ENCODE assay signal across 1 cellular context in genomic region chr10:90319188-90319914, GRCh38.
TF ChIP-seq lines count a peak whose summit lies in the region.

No MANE protein-coding gene starts in this region.

TF ChIP-seq in HEK293, 187 proteins besides CTCF, POLR2A, EP300 and RAD21 (continued from another document):
- TF ChIP-seq ZNF148 (tag by site-specific recombination; IDR thresholded peaks at IDR 0.05; ENCODE audit: borderline replicate concordance) = no peak
- no peak for TF ChIP-seq EGR2 (tag by site-specific recombination; IDR thresholded peaks at IDR 0.05; ENCODE audit: low read depth)
- no peak for TF ChIP-seq ZNF114 (tag by site-specific recombination; IDR thresholded peaks at IDR 0.05)
- no peak for TF ChIP-seq KLF1 (tag by site-specific recombination; IDR thresholded peaks at IDR 0.05)
- no peak for TF ChIP-seq ZNF24 (tag by site-specific recombination; IDR thresholded peaks at IDR 0.05)
- TF ChIP-seq ZNF580 (tag by site-specific recombination; IDR thresholded peaks at IDR 0.05) = no peak
- peak; percentile 73; the same call in 1 of the 2 replicates for TF ChIP-seq ZNF362 (tag by site-specific recombination; IDR thresholded peaks at IDR 0.05)
- TF ChIP-seq ZBTB8A (tag by site-specific recombination; IDR thresholded peaks at IDR 0.05) = no peak
- TF ChIP-seq ZNF214 (tag by site-specific recombination; IDR thresholded peaks at IDR 0.05; ENCODE audit: borderline replicate concordance) = no peak
- peak; percentile 84 for TF ChIP-seq ZIC2 (tag by site-specific recombination; IDR thresholded peaks at IDR 0.05)
- no peak for TF ChIP-seq ZNF843 (tag by site-specific recombination; IDR thresholded peaks at IDR 0.05)
- peak; percentile 88 for TF ChIP-seq ZNF184 (tag by site-specific recombination; IDR thresholded peaks at IDR 0.05)
- no peak for TF ChIP-seq ELK4 (IDR thresholded peaks at IDR 0.05; ENCODE audit: borderline replicate concordance, low read depth, low read length)
- no peak for TF ChIP-seq ZNF558 (tag by site-specific recombination; IDR thresholded peaks at IDR 0.05)
- TF ChIP-seq ZNF266 (tag by site-specific recombination; IDR thresholded peaks at IDR 0.05; ENCODE audit: low read depth) = no peak
- peak; percentile 82; the same call in 1 of the 2 replicates for TF ChIP-seq TRIM28 (IDR thresholded peaks at IDR 0.05; ENCODE audit: borderline replicate concordance, low read length)
- no peak for TF ChIP-seq ZNF274 (IDR thresholded peaks at IDR 0.05; ENCODE audit: low read length)
- TF ChIP-seq ZNF274 (tag by site-specific recombination; IDR thresholded peaks at IDR 0.05; ENCODE audit: borderline replicate concordance) = no peak
- TF ChIP-seq PRDM2 (tag by site-specific recombination; IDR thresholded peaks at IDR 0.05; ENCODE audit: borderline replicate concordance) = no peak
- peak; percentile 75 for TF ChIP-seq ZNF600 (tag by site-specific recombination; IDR thresholded peaks at IDR 0.05)
- TF ChIP-seq ZNF560 (tag by site-specific recombination; IDR thresholded peaks at IDR 0.05; ENCODE audit: borderline replicate concordance) = no peak
- TF ChIP-seq ZNF157 (tag by site-specific recombination; IDR thresholded peaks at IDR 0.05) = no peak
- TF ChIP-seq PRDM1 (tag by site-specific recombination; IDR thresholded peaks at IDR 0.05) = peak; percentile 64; the same call in 1 of the 2 replicates
- no peak for TF ChIP-seq ZNF701 (tag by site-specific recombination; IDR thresholded peaks at IDR 0.05)
- no peak for TF ChIP-seq KLF7 (tag by site-specific recombination; IDR thresholded peaks at IDR 0.05; ENCODE audit: borderline replicate concordance)
- TF ChIP-seq IKZF3 (tag by site-specific recombination; IDR thresholded peaks at IDR 0.05) = no peak
- no peak for TF ChIP-seq ZNF555 (tag by site-specific recombination; conservative IDR thresholded peaks at IDR 0.05)
- TF ChIP-seq INSM2 (tag by site-specific recombination; IDR thresholded peaks at IDR 0.05) = no peak
- TF ChIP-seq ZNF302 (tag by site-specific recombination; IDR thresholded peaks at IDR 0.05; ENCODE audit: low read depth) = no peak
- TF ChIP-seq ZNF596 (tag by site-specific recombination; IDR thresholded peaks at IDR 0.05) = no peak
- no peak for TF ChIP-seq ZNF837 (tag by site-specific recombination; IDR thresholded peaks at IDR 0.05)
- TF ChIP-seq ZNF350 (tag by site-specific recombination; IDR thresholded peaks at IDR 0.05) = no peak
- TF ChIP-seq ZFP41 (tag by site-specific recombination; IDR thresholded peaks at IDR 0.05; ENCODE audit: borderline replicate concordance) = no peak
- TF ChIP-seq OVOL3 (tag by site-specific recombination; IDR thresholded peaks at IDR 0.05) = no peak
- no peak for TF ChIP-seq ZFP3 (tag by site-specific recombination; IDR thresholded peaks at IDR 0.05; ENCODE audit: low read depth)
- 0 out of 2 replicates have a peak, but pooled peaks have one; percentile 17 for TF ChIP-seq ZFP69B (tag by site-specific recombination; IDR thresholded peaks at IDR 0.05)
- TF ChIP-seq HIC1 (tag by site-specific recombination; IDR thresholded peaks at IDR 0.05) = peak; percentile 48; the same call in 1 of the 2 replicates
- no peak for TF ChIP-seq ZNF792 (tag by site-specific recombination; IDR thresholded peaks at IDR 0.05)
- TF ChIP-seq ZNF211 (tag by site-specific recombination; IDR thresholded peaks at IDR 0.05; ENCODE audit: low read depth) = no peak
- no peak; the same call in 1 of the 2 replicates for TF ChIP-seq PRDM6 (tag by site-specific recombination; IDR thresholded peaks at IDR 0.05)
